Comparison of ENCODE assay signal across 15 cellular contexts in the genomic region with DNA sequence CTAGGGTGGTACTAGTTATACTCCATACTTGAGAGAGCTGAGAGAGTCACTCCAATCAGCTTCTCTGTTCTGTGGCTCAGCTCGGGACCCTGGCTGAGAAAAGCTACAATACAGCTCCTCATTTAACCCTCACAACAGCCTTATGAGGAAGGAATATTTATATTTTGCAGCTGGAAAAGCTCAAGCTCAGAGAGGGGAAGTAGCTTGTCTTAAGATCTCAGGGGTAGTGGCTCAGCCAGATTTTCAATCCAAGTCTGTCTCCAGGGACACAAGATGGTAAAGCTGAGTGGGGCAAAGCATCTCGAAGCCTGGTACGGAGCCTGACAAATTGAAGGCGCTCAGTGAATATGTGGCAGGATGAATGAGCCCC. TPM values are rescaled to one million over a fixed set of nuclear protein-coding genes. Genes with fewer than 3 reads are reported as not detected.
A peak's percentile ranks its signal among the peaks of the same experiment; 100 is the strongest.
DNase-seq lines count a peak whose midpoint lies in the region; ATAC-seq and TF ChIP-seq lines count a peak whose summit lies in the region.
"Had no signal": no experiment of that assay in that cellular context is flagged by ENCODE, and none has a peak within 500 bp of the region (broad histone marks: within the 10 kb centered on the region; RNA-seq: fewer than 3 reads in every experiment).

No MANE protein-coding gene starts in this region.

- H3K4me1 ChIP-seq in Peyer's patch = peaks cover 14 to 52% (median 23%) of the 10 kb centered on the region in 4 donors

- ATAC-seq in stimulated activated effector memory CD8-positive, alpha-beta T cell treated with anti-CD3 and anti-CD28 coated beads, Interleukin-12 subunit alpha, Interleukin-12 subunit beta, amount 100 ng/mL, for 72 hours = no peak
- ATAC-seq in GM19023 (IDR thresholded peaks at IDR 0.05; ENCODE audit: unreplicated experiment) = no peak
- ATAC-seq in activated CD4-positive, CD25-positive, alpha-beta regulatory T cell treated with anti-CD3 and anti-CD28 coated beads, Interleukin-2, amount 50 U/mL, for 24 hours = no peak
- ATAC-seq in HG03378 (IDR thresholded peaks at IDR 0.05; ENCODE audit: unreplicated experiment) = no peak

- no peaks in the 10 kb centered on the region for H3K27me3 Mint-ChIP-seq in activated T-cell treated with anti-CD3 and anti-CD28 coated beads, Interleukin-2, amount 50 U/mL, for 24 hours
- H3K27me3 Mint-ChIP-seq in dendritic cell treated with granulocyte-macrophage colony-stimulating factor and Interleukin-4, amounts not matched to agents 40 ng/mL and 50 ng/mL, for 4 days = no peaks in the 10 kb centered on the region

- H3K4me1 Mint-ChIP-seq in activated T-cell treated with anti-CD3 and anti-CD28 coated beads, Interleukin-2, amount 50 U/mL, for 24 hours (ENCODE audit: low read depth) = peaks cover 46% of the 10 kb centered on the region
- peaks cover 48% of the 10 kb centered on the region for H3K4me1 Mint-ChIP-seq in dendritic cell treated with granulocyte-macrophage colony-stimulating factor and Interleukin-4, amounts not matched to agents 40 ng/mL and 50 ng/mL, for 4 days (ENCODE audit: low read depth)
- H3K4me1 Mint-ChIP-seq in stimulated activated effector memory CD8-positive, alpha-beta T cell treated with anti-CD3 and anti-CD28 coated beads, Interleukin-12 subunit alpha, Interleukin-12 subunit beta, amount 100 ng/mL, for 72 hours = peaks cover 41% of the 10 kb centered on the region

- intact Hi-C loops in dendritic cell treated with granulocyte-macrophage colony-stimulating factor and Interleukin-4, amounts not matched to agents 40 ng/mL and 50 ng/mL, for 4 days (cut with micrococcal nuclease) = no loop called here

- H3K27ac Mint-ChIP-seq in activated T-cell treated with anti-CD3 and anti-CD28 coated beads, Interleukin-2, amount 50 U/mL, for 24 hours = peak overlapping the region; percentile 79
- H3K27ac Mint-ChIP-seq in dendritic cell treated with granulocyte-macrophage colony-stimulating factor and Interleukin-4, amounts not matched to agents 40 ng/mL and 50 ng/mL, for 4 days = peak overlapping the region; percentile 86
- peak overlapping the region; percentile 81 for H3K27ac Mint-ChIP-seq in stimulated activated effector memory CD8-positive, alpha-beta T cell treated with anti-CD3 and anti-CD28 coated beads, Interleukin-12 subunit alpha, Interleukin-12 subunit beta, amount 100 ng/mL, for 72 hours

- peaks cover 33% of the 10 kb centered on the region for H3K36me3 Mint-ChIP-seq in activated T-cell treated with anti-CD3 and anti-CD28 coated beads, Interleukin-2, amount 50 U/mL, for 24 hours (ENCODE audit: low read depth)
- peaks cover 79% of the 10 kb centered on the region for H3K36me3 Mint-ChIP-seq in dendritic cell treated with granulocyte-macrophage colony-stimulating factor and Interleukin-4, amounts not matched to agents 40 ng/mL and 50 ng/mL, for 4 days (ENCODE audit: low read depth)
- H3K36me3 Mint-ChIP-seq in stimulated activated effector memory CD8-positive, alpha-beta T cell treated with anti-CD3 and anti-CD28 coated beads, Interleukin-12 subunit alpha, Interleukin-12 subunit beta, amount 100 ng/mL, for 72 hours = peaks cover 64% of the 10 kb centered on the region

- H3K9me3 Mint-ChIP-seq in activated T-cell treated with anti-CD3 and anti-CD28 coated beads, Interleukin-2, amount 50 U/mL, for 24 hours = no peaks in the 10 kb centered on the region
- no peaks in the 10 kb centered on the region for H3K9me3 Mint-ChIP-seq in dendritic cell treated with granulocyte-macrophage colony-stimulating factor and Interleukin-4, amounts not matched to agents 40 ng/mL and 50 ng/mL, for 4 days
- no peaks in the 10 kb centered on the region for H3K9me3 Mint-ChIP-seq in stimulated activated effector memory CD8-positive, alpha-beta T cell treated with anti-CD3 and anti-CD28 coated beads, Interleukin-12 subunit alpha, Interleukin-12 subunit beta, amount 100 ng/mL, for 72 hours

- H3K4me3 Mint-ChIP-seq in activated T-cell treated with anti-CD3 and anti-CD28 coated beads, Interleukin-2, amount 50 U/mL, for 24 hours = no peak overlapping the region
- no peak overlapping the region for H3K4me3 Mint-ChIP-seq in dendritic cell treated with granulocyte-macrophage colony-stimulating factor and Interleukin-4, amounts not matched to agents 40 ng/mL and 50 ng/mL, for 4 days
- peak overlapping the region; percentile 54 for H3K4me3 Mint-ChIP-seq in stimulated activated effector memory CD8-positive, alpha-beta T cell treated with anti-CD3 and anti-CD28 coated beads, Interleukin-12 subunit alpha, Interleukin-12 subunit beta, amount 100 ng/mL, for 72 hours

- H3K27me3 ChIP-seq in Peyer's patch = no peaks in the 10 kb centered on the region

- no peaks in the 10 kb centered on the region for H3K9me3 ChIP-seq in Peyer's patch

- TF ChIP-seq CTCF in Peyer's patch (IDR thresholded peaks at IDR 0.05) = no peak

- DNase-seq in activated T-cell treated with anti-CD3 and anti-CD28 coated beads, Interleukin-2, amount 50 U/mL, for 24 hours = no peak
- DNase-seq in activated T-cell treated with anti-CD3 and anti-CD28 coated beads, Interleukin-2, amount 50 U/mL, for 48 hours = no peak
- no peak for DNase-seq in Peyer's patch
- DNase-seq in stimulated activated effector memory CD8-positive, alpha-beta T cell treated with anti-CD3 and anti-CD28 coated beads, Interleukin-12 subunit alpha, Interleukin-12 subunit beta, amount 100 ng/mL, for 72 hours (ENCODE audit: low spot score in 2 of 2) = no peak
- DNase-seq: amniotic stem cell, DMS153, NCI-H1048, NCI-H446, trophoblast cell had no signal

- TF ChIP-seq POLR2A in Peyer's patch (IDR thresholded peaks at IDR 0.05) = no peak

- H3K27ac ChIP-seq in Peyer's patch = peak overlapping the region in 3 of 4 donors; percentile 45 to 77 (median 57)

- H3K36me3 ChIP-seq in Peyer's patch = peaks cover 0 to 13% (median 0%) of the 10 kb centered on the region in 3 donors

- H3K4me3 ChIP-seq in Peyer's patch = no peak overlapping the region

RNA-seq across cellular contexts. Expression of a gene that starts 14.8 kb away (rescaled TPM):
- total RNA-seq in Peyer's patch = 100 to 1,000 TPM in 3 of 4 donors, 10 to 100 TPM in 1; 60.2 to 206 (median 151) TPM

RNA-seq across cellular contexts. Expression of a gene that starts 15.4 kb away (rescaled TPM):
- 100 to 1,000 TPM; 194 to 508 (median 288) TPM for total RNA-seq in Peyer's patch

RNA-seq across cellular contexts. Expression of a gene that starts 31.5 kb away (rescaled TPM):
- total RNA-seq in Peyer's patch = 100 to 1,000 TPM in 3 of 4 donors, 10 to 100 TPM in 1; 52.0 to 221 (median 174) TPM

RNA-seq across cellular contexts. Expression of a gene that starts 31.9 kb away (rescaled TPM):
- not detected for total RNA-seq in Peyer's patch
- total RNA-seq: activated CD8-positive, alpha-beta memory T cell treated with anti-CD3 and anti-CD28 coated beads for 36 hours; lung microvascular endothelial cell had no signal

RNA-seq across cellular contexts. Expression of a gene that starts 45.7 kb away (rescaled TPM):
- not detected for total RNA-seq in Peyer's patch
- total RNA-seq: lung microvascular endothelial cell had no signal
